Comparison of ENCODE assay signal across 13 cellular contexts in the genomic region with DNA sequence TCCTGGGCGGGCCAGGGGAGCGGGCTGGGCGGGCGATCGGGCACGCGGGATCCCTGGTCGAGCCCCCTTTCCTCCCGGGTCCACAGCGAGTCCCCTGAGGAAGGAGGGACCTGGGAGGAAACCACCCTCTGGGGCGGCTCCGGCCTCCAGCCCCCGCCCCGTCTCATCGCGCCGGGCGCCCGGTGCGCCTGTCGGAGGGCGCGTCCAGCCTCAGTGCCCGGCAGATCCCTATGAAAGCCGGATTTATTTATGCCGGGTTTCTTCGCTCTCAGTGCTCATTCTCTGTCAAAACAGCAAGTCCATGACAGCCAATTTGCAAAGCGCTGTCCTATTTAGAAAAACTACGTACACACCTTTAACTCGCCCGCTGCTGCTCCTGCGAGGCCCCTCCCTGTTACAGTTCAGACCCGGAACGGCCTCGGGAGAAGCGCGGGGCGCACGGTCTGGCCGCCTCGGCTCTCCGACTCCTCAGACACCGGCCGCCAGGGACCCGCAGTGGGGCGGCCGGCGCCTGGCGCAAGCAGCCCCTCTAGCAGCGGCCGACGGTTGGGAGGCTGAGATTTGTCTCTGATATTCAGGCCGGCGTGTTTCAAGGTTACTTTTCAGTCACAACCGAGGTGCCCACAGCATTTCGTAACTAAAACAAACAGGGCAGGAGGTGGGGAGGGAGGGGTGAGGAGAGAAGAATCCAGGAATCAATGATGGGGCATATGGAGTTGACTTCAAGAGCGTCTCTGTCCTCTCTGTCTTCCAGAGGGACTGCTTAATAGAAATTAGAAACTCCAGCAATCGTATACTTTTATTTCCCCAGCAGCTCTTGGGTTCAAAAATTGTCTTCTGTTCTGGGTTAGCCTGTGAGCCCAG. TPM values are rescaled to one million over a fixed set of nuclear protein-coding genes. Genes with fewer than 3 reads are reported as not detected.
A peak's percentile ranks its signal among the peaks of the same experiment; 100 is the strongest.
DNase-seq lines count a peak whose midpoint lies in the region; ATAC-seq, FAIRE-seq and TF ChIP-seq lines count a peak whose summit lies in the region.
"Had no signal": no experiment of that assay in that cellular context is flagged by ENCODE, and none has a peak within 500 bp of the region (broad histone marks: within the 10 kb centered on the region; RNA-seq: fewer than 3 reads in every experiment).

No MANE protein-coding gene starts in this region.

- H3K9me3 ChIP-seq in HEK293 (ENCODE audit: control insufficient read depth, insufficient read depth, low read depth, low read length) (no peaks in the 10 kb centered on the region), kidney (ENCODE audit: control insufficient read depth in 1 of 2, low read length in 2 of 2) (no peaks in the 10 kb centered on the region)

- H3K36me3 ChIP-seq in HEK293 (ENCODE audit: control insufficient read depth in 2 of 2, insufficient read depth in 1 of 2, low read length in 2 of 2) (peaks cover 0 to 3% of the 10 kb centered on the region in 2 experiments; a peak in 1 of 3 replicates), kidney (ENCODE audit: control insufficient read depth in 1 of 2, insufficient read depth in 2 of 2, low read length in 2 of 2) (no peaks in the 10 kb centered on the region)

- H3K27ac ChIP-seq in HEK293 (ENCODE audit: extremely low read depth, low read depth, low read length) (peak overlapping the region; percentile 62; the same call in 1 of the 2 replicates), kidney (ENCODE audit: low read depth in 2 of 2, low read length in 2 of 2) (no peak overlapping the region)

- H3K4me3 ChIP-seq in HEK293 (ENCODE audit: low read depth, low read length): peak overlapping the region; percentile 50
- peak overlapping the region; percentile 2 for H3K4me3 ChIP-seq in epithelial cell of proximal tubule (ENCODE audit: low read depth, low read length)
- no peak overlapping the region for H3K4me3 ChIP-seq in kidney (ENCODE audit: low read length in 2 of 2)

- TF ChIP-seq CTCF in HEK293 (tag by site-specific recombination; IDR thresholded peaks at IDR 0.05): no peak
- no peak for TF ChIP-seq CTCF in epithelial cell of proximal tubule (conservative IDR thresholded peaks at IDR 0.05; ENCODE audit: low read depth, low read length)
- TF ChIP-seq CTCF in progenitor cell of endocrine pancreas (IDR thresholded peaks at IDR 0.05; ENCODE audit: unreplicated experiment): no peak
- no peak for TF ChIP-seq CTCF in kidney (IDR thresholded peaks at IDR 0.05; ENCODE audit: borderline replicate concordance, extremely low read depth, insufficient read depth)

- no peak overlapping the region for H3K9ac ChIP-seq in kidney (ENCODE audit: low read length in 2 of 2)

- H3K9me3 Mint-ChIP-seq in progenitor cell of endocrine pancreas (ENCODE audit: low read depth): no peaks in the 10 kb centered on the region
- H3K9me3 Mint-ChIP-seq: stimulated activated naive CD8-positive, alpha-beta T cell treated with anti-CD3 and anti-CD28 coated beads, Interleukin-15, Interleukin-2, amounts not matched to agents 100 ng/mL and 50 ng/mL, for 24 hours had no signal

- intact Hi-C loops in kidney (cut with DNase I): loop anchor here (10.0 kb wide), 1 partner anchor 250 kb away; no protein-coding TSS in a partner anchor

- peak overlapping the region; percentile 88 for H3K4me3 Mint-ChIP-seq in progenitor cell of endocrine pancreas (ENCODE audit: low read depth)
- H3K4me3 Mint-ChIP-seq: activated naive CD8-positive, alpha-beta T cell; stimulated activated naive CD8-positive, alpha-beta T cell treated with anti-CD3 and anti-CD28 coated beads, Interleukin-15, Interleukin-2, amounts not matched to agents 100 ng/mL and 50 ng/mL, for 24 hours had no signal

- FAIRE-seq in HTR-8/SVneo (lab: Jason Lieb, UNC): no peak
- FAIRE-seq in kidney (lab: Jason Lieb, UNC): no peak

- H3K36me3 Mint-ChIP-seq in progenitor cell of endocrine pancreas (ENCODE audit: insufficient read depth): peaks cover 23% of the 10 kb centered on the region
- H3K36me3 Mint-ChIP-seq: activated naive CD8-positive, alpha-beta T cell had no signal

- POLR2A ChIA-PET in HEK293 (lab: Yijun Ruan, JAX): interaction anchor here (0.7 kb wide), 1 partner anchor 188 kb away, joined by 3 read pairs; no protein-coding TSS in a partner anchor

- H3K27me3 Mint-ChIP-seq in progenitor cell of endocrine pancreas: peaks cover 15% of the 10 kb centered on the region

- H3K27ac Mint-ChIP-seq in progenitor cell of endocrine pancreas: peak overlapping the region; percentile 98
- H3K27ac Mint-ChIP-seq: activated naive CD8-positive, alpha-beta T cell; stimulated activated naive CD8-positive, alpha-beta T cell treated with anti-CD3 and anti-CD28 coated beads, Interleukin-15, Interleukin-2, amounts not matched to agents 100 ng/mL and 50 ng/mL, for 24 hours had no signal

- ATAC-seq in GM21447 (IDR thresholded peaks at IDR 0.05; ENCODE audit: unreplicated experiment): no peak

- H3K4me1 ChIP-seq in HEK293 (ENCODE audit: control insufficient read depth, insufficient read depth, low read length) (0 out of 2 replicates have a peak, but pooled peaks cover 2% of the 10 kb centered on the region), kidney (ENCODE audit: control insufficient read depth in 1 of 2, insufficient read depth in 1 of 2, low read depth in 1 of 2, low read length in 2 of 2) (peaks cover 0 to 12% of the 10 kb centered on the region in 2 donors)

- CTCF ChIA-PET in HEK293 (lab: Yijun Ruan, JAX): interaction anchor here (0.6 to 3.9 kb wide), 9 partner anchors 11 to 470 kb away, joined by 3 to 109 read pairs (median 17); no protein-coding TSS in a partner anchor

- peak; percentile 95 for DNase-seq in NCI-H748 (lab: John Stamatoyannopoulos, UW; ENCODE audit: unreplicated experiment)
- no peak for DNase-seq in epithelial cell of proximal tubule (ENCODE audit: low read depth)
- peak; percentile 51 for DNase-seq in progenitor cell of endocrine pancreas (ENCODE audit: low spot score, unreplicated experiment)
- no peak for DNase-seq in HTR-8/SVneo (ENCODE audit: insufficient read length, low spot score)
- no peak for DNase-seq in hypothalamus (lab: John Stamatoyannopoulos, UW)
- no peak for DNase-seq in kidney
- DNase-seq: activated CD4-positive, CD25-positive, alpha-beta regulatory T cell; KG1 had no signal

- H3K4me1 Mint-ChIP-seq in progenitor cell of endocrine pancreas (ENCODE audit: low read depth): peaks cover 32% of the 10 kb centered on the region

TF ChIP-seq in HEK293, 187 proteins besides CTCF, POLR2A, EP300 and RAD21 (continues in another document):
- TF ChIP-seq ZNF792 (tag by site-specific recombination; IDR thresholded peaks at IDR 0.05) (no peak), ZNF513 (tag by site-specific recombination; IDR thresholded peaks at IDR 0.05) (no peak), ZNF37A (tag by site-specific recombination; IDR thresholded peaks at IDR 0.05) (no peak), ZNF585B (tag by site-specific recombination; IDR thresholded peaks at IDR 0.05) (no peak)
- TF ChIP-seq, protein P1, sequence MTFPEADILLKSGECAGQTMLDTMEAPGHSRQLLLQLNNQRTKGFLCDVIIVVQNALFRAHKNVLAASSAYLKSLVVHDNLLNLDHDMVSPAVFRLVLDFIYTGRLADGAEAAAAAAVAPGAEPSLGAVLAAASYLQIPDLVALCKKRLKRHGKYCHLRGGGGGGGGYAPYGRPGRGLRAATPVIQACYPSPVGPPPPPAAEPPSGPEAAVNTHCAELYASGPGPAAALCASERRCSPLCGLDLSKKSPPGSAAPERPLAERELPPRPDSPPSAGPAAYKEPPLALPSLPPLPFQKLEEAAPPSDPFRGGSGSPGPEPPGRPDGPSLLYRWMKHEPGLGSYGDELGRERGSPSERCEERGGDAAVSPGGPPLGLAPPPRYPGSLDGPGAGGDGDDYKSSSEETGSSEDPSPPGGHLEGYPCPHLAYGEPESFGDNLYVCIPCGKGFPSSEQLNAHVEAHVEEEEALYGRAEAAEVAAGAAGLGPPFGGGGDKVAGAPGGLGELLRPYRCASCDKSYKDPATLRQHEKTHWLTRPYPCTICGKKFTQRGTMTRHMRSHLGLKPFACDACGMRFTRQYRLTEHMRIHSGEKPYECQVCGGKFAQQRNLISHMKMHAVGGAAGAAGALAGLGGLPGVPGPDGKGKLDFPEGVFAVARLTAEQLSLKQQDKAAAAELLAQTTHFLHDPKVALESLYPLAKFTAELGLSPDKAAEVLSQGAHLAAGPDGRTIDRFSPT (tag by site-specific recombination; IDR thresholded peaks at IDR 0.05): no peak

RNA-seq across cellular contexts. Expression of gene FOXA2, which starts 0.8 kb away (rescaled TPM):
- total RNA-seq in epithelial cell of proximal tubule: not detected in 2 replicates
- total RNA-seq in progenitor cell of endocrine pancreas: 124 and 141 TPM in 2 replicates
- 0.13 TPM for total RNA-seq in kidney
- polyA plus RNA-seq in kidney (ENCODE audit: insufficient read depth, low read depth, low replicate concordance): not detected
- total RNA-seq: mesenteric fat pad had no signal

Comparison
In these comparisons a context has a peak if more than half of its experiments do, and no peak if none do; other contexts are left out.
1. H3K4me3 ChIP-seq: peak in HEK293 (single experiment) and epithelial cell of proximal tubule (single experiment); none in kidney (0 of 2).
2. DNase-seq: peak in NCI-H748 (single experiment) and progenitor cell of endocrine pancreas (single experiment); none in epithelial cell of proximal tubule (single experiment), HTR-8/SVneo (single experiment), hypothalamus (0 of 51) and kidney (single experiment).
3. RNA of gene FOXA2, which starts 0.8 kb away (total RNA-seq): 124 to 141 TPM in progenitor cell of endocrine pancreas; 0.13 TPM in kidney (single experiment) and not detected in epithelial cell of proximal tubule; every median in the first group is over 100 times any median in the second.